Comparison of ENCODE assay signal across 26 cellular contexts in the genomic region with DNA sequence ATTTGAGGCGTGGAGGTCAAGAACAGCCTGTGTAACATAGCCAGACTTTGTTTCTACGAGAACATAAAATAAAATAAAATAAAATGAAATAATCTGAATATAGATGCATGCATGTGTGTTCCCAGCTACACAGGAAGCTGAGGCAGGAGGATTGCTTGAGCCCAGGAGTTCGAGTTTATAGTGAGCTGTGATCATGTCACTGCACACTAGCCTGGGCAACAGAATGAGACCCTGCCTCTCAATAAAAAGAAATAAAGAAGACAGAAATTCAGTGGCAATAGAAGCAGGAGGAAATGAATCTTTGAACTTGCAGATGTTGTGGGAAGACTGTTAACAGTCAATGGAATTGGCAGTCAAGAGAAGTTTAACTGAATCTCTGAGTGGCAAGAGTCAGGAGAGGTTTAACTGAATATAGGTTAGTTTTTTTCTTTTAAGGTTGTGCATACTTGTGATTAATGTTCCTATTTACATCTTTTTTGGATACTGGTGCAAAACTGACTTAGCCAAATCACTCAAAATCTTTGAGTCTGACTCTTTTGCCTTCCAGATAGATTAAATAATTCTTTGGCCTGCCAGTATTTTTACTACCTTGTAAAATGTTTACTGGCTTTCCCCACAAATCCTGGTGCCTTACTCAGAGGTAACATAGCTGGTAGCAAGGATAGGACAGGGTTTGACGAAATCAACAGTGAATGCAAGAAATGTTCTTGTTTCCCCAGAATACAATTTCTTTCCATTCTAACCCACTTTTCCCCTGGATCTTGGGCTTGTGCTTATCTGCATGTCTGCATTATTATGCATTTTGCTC.
"Had no signal": no experiment of that assay in that cellular context is flagged by ENCODE, and none has a peak within 500 bp of the region (broad histone marks: within the 10 kb centered on the region; RNA-seq: fewer than 3 reads in every experiment).

No MANE protein-coding gene starts in this region.

- DNase-seq: dermis blood vessel endothelial cell; effector memory CD4-positive, alpha-beta T cell; foreskin keratinocyte; heart left ventricle; left cardiac atrium; mesenchymal stem cell; mucosa of descending colon; naive B cell; stimulated activated CD4-positive, alpha-beta T cell treated with anti-CD3 and anti-CD28 coated beads, Interleukin-12 subunit alpha, Interleukin-12 subunit beta, amount 100 ng/mL, for 4 hours; stimulated activated CD4-positive, alpha-beta T cell treated with anti-CD3 and anti-CD28 coated beads, Interleukin-1b, Interleukin-23, amount 100 ng/mL, for 48 hours; stimulated activated CD4-positive, alpha-beta T cell treated with anti-CD3 and anti-CD28 coated beads, Interleukin-4, amount 100 ng/mL, for 1 hour; stimulated activated CD8-positive, alpha-beta memory T cell treated with anti-CD3 and anti-CD28 coated beads, Interleukin-4, amount 100 ng/mL, for 48 hours; stimulated activated naive CD4-positive, alpha-beta T cell treated with Interleukin-2 at 50 U/mL for 16 hours; stomach; thyroid gland; trophoblast cell had no signal

- H3K27me3 ChIP-seq: esophagus muscularis mucosa, foreskin keratinocyte, gastroesophageal sphincter, heart left ventricle, hepatocyte, left lung, neural progenitor cell, right atrium auricular region, stomach, thyroid gland had no signal

- H3K27ac ChIP-seq: esophagus muscularis mucosa, foreskin keratinocyte, gastroesophageal sphincter, heart left ventricle, hepatocyte, left lung, neural progenitor cell, parathyroid adenoma, right atrium auricular region, stomach, thyroid gland had no signal

- H3K4me3 ChIP-seq: esophagus muscularis mucosa, gastroesophageal sphincter, heart left ventricle, hepatocyte, left lung, mucosa of descending colon, neural progenitor cell, right atrium auricular region, smooth muscle cell, stomach, thyroid gland had no signal

- H3K36me3 ChIP-seq: esophagus muscularis mucosa, gastroesophageal sphincter, heart left ventricle, left lung, neural progenitor cell, right atrium auricular region, stomach, thyroid gland had no signal

- H3K4me1 ChIP-seq: esophagus muscularis mucosa, foreskin keratinocyte, gastroesophageal sphincter, left lung, parathyroid adenoma, right atrium auricular region, stomach, thyroid gland had no signal

- ATAC-seq: foreskin keratinocyte; gastroesophageal sphincter; heart left ventricle; left cardiac atrium; left lung; mucosa of descending colon; natural killer cell treated with Interleukin-12 subunit alpha and Interleukin-12 subunit beta and Interleukin-15 and Interleukin-18, amount 100 ng/mL, for 72 hours; sciatic nerve had no signal

- H3K9me3 ChIP-seq: esophagus muscularis mucosa, gastroesophageal sphincter, heart left ventricle, left lung, mucosa of descending colon, right atrium auricular region, stomach, thyroid gland had no signal

- H3K9ac ChIP-seq: neural progenitor cell, parathyroid adenoma had no signal

- H3K4me2 ChIP-seq: hepatocyte, neural progenitor cell, smooth muscle cell had no signal

- H2AFZ ChIP-seq: hepatocyte, neural progenitor cell, parathyroid adenoma had no signal

- H3K79me2 ChIP-seq: hepatocyte, parathyroid adenoma had no signal
